ENCODE assay signal across 17 cellular contexts in genomic region chr19:33383722-33384292, GRCh38.
"Had no signal": no experiment of that assay in that cellular context is flagged by ENCODE, and none has a peak within 500 bp of the region (broad histone marks: within the 10 kb centered on the region; RNA-seq: fewer than 3 reads in every experiment).

No MANE protein-coding gene starts in this region.

- H3K9me3 Mint-ChIP-seq: activated CD8-positive, alpha-beta T cell treated with anti-CD3 and anti-CD28 coated beads for 36 hours; activated naive CD8-positive, alpha-beta T cell treated with anti-CD3 and anti-CD28 coated beads, Interleukin-2, amount 50 U/mL, for 24 hours had no signal

- H3K9me3 ChIP-seq: heart right ventricle, pancreas, SJCRH30 had no signal

- H3K4me3 ChIP-seq: cardiac muscle cell, heart right ventricle, pancreas, SJCRH30, skin epidermis had no signal

- ATAC-seq: activated CD8-positive, alpha-beta T cell treated with anti-CD3 and anti-CD28 coated beads for 36 hours; activated naive CD8-positive, alpha-beta T cell treated with anti-CD3 and anti-CD28 coated beads, Interleukin-2, amount 50 U/mL, for 24 hours; heart right ventricle; pancreas had no signal

- H3K27me3 Mint-ChIP-seq: activated CD8-positive, alpha-beta T cell treated with anti-CD3 and anti-CD28 coated beads for 36 hours; activated naive CD8-positive, alpha-beta T cell treated with anti-CD3 and anti-CD28 coated beads, Interleukin-2, amount 50 U/mL, for 24 hours had no signal

- H3K4me1 ChIP-seq: SJCRH30 had no signal

- H3K27ac Mint-ChIP-seq: activated CD8-positive, alpha-beta T cell treated with anti-CD3 and anti-CD28 coated beads for 36 hours; activated naive CD8-positive, alpha-beta T cell treated with anti-CD3 and anti-CD28 coated beads, Interleukin-2, amount 50 U/mL, for 24 hours had no signal

- H3K4me3 Mint-ChIP-seq: activated CD8-positive, alpha-beta T cell treated with anti-CD3 and anti-CD28 coated beads for 36 hours; activated naive CD8-positive, alpha-beta T cell treated with anti-CD3 and anti-CD28 coated beads, Interleukin-2, amount 50 U/mL, for 24 hours had no signal

- H3K27ac ChIP-seq: cardiac muscle cell, heart right ventricle, pancreas, SJCRH30, skin epidermis had no signal

- FAIRE-seq: astrocyte, frontal cortex, islet of Langerhans, pancreas had no signal

- DNase-seq: activated CD8-positive, alpha-beta memory T cell treated with anti-CD3 and anti-CD28 coated beads, Interleukin-2, amount 50 U/mL, for 4 hours; activated CD8-positive, alpha-beta T cell treated with anti-CD3 and anti-CD28 coated beads for 36 hours; activated gamma-delta T cell; activated naive CD8-positive, alpha-beta T cell treated with anti-CD3 and anti-CD28 coated beads, Interleukin-2, amount 50 U/mL, for 24 hours; effector memory CD4-positive, alpha-beta T cell; heart right ventricle; mammary epithelial cell; SJCRH30; substantia nigra; T-helper 9 cell; trophoblast cell had no signal
